ENCODE assay signal across 27 cellular contexts in the genomic region with DNA sequence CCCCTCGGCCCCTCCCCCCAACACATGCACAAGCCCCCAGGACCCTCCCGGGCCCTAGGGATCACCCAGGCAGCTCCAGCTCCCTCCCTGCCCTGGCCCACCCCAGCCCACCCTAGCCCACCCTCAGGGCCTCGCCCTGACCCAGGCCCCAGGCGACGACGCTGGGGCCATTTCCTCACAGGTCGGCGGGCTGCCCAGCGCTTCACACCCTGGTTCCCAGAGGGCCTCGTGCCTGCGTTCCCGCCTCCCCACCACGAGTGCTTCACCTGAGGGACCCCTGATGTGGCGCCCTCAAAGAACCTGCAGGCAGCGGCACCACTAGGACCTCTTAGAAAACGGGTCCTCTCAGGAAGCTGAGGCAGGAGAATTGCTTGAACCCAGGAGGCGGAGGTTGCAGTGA. TPM values are rescaled to one million over a fixed set of nuclear protein-coding genes. Genes with fewer than 3 reads are reported as not detected.
DNase-seq lines count a peak whose midpoint lies in the region; ATAC-seq and TF ChIP-seq lines count a peak whose summit lies in the region.
"Had no signal": no experiment of that assay in that cellular context is flagged by ENCODE, and none has a peak within 500 bp of the region (broad histone marks: within the 10 kb centered on the region; RNA-seq: fewer than 3 reads in every experiment).

No MANE protein-coding gene starts in this region.

- H3K9me2 ChIP-seq in SK-N-SH, result no peaks in the 10 kb centered on the region

- H3F3A ChIP-seq in SK-N-SH (replicated peaks; ENCODE audit: insufficient read depth), result no peaks in the 10 kb centered on the region

- H3K9me3 ChIP-seq in SK-N-SH (no peaks in the 10 kb centered on the region), osteoblast (ENCODE audit: low read depth, low read length) (no peaks in the 10 kb centered on the region)
- H3K9me3 ChIP-seq: A549, BE2C had no signal

- H3K36me3 ChIP-seq in SK-N-SH (replicated peaks in 1 of 2; ENCODE audit: control insufficient read depth in 1 of 2, insufficient read depth in 2 of 2, low read length in 1 of 2) (no peaks in the 10 kb centered on the region), osteoblast (ENCODE audit: insufficient read depth, low read length) (no peaks in the 10 kb centered on the region)
- H3K36me3 ChIP-seq: BE2C, BLaER1 had no signal

- no peak overlapping the region for H3K9ac ChIP-seq in SK-N-SH
- H3K9ac ChIP-seq: BLaER1 had no signal

- CTCF ChIA-PET in SK-N-SH (lab: Yijun Ruan, JAX), result no interaction called here

- H3K4me1 ChIP-seq in SK-N-SH (ENCODE audit: control insufficient read depth in 1 of 2, insufficient read depth in 2 of 2, low read depth in 1 of 2, low read length in 1 of 2), result no peaks in the 10 kb centered on the region
- H3K4me1 ChIP-seq in osteoblast (ENCODE audit: insufficient read depth, low read length), result no peaks in the 10 kb centered on the region
- H3K4me1 ChIP-seq: A549, BE2C, BLaER1 had no signal

- ATAC-seq in SK-N-SH treated with all-trans-retinoic acid at 6 μM for 48 hours, result no peak
- ATAC-seq in HG03342 (IDR thresholded peaks at IDR 0.05; ENCODE audit: unreplicated experiment), result no peak
- ATAC-seq: A549, GM12878 had no signal

- H2AFZ ChIP-seq in SK-N-SH (ENCODE audit: low read depth) (no peak overlapping the region), osteoblast (ENCODE audit: low read length) (no peak overlapping the region)

- POLR2A ChIA-PET in SK-N-SH (lab: Yijun Ruan, JAX), result no interaction called here

- H4K20me1 ChIP-seq in SK-N-SH (ENCODE audit: insufficient read depth) (no peaks in the 10 kb centered on the region), osteoblast (ENCODE audit: insufficient read depth, low read length) (no peaks in the 10 kb centered on the region)
- H4K20me1 ChIP-seq: BLaER1 had no signal

- no peak overlapping the region for H3K27ac ChIP-seq in SK-N-SH (ENCODE audit: low read depth in 2 of 2, low read length in 1 of 2)
- H3K27ac ChIP-seq in osteoblast (ENCODE audit: low read depth, low read length), result no peak overlapping the region
- H3K27ac ChIP-seq: 22Rv1, A549, BLaER1 had no signal

- 49% methylated on average over 7 of the region's 17 CpGs for WGBS in SK-N-SH (ENCODE audit: low lambda C conversion rate)

- no peak for TF ChIP-seq RAD21 in SK-N-SH (IDR thresholded peaks at IDR 0.05; ENCODE audit: low read length)

- TF ChIP-seq EP300 in SK-N-SH (IDR thresholded peaks at IDR 0.05; ENCODE audit: borderline replicate concordance in 1 of 2, low read depth in 1 of 2, low read length in 1 of 2), result no peak

- in situ Hi-C loops in ACHN (cut with HindIII; ENCODE audit: low pct_ligation_motif_present, low pct_unique_long_range_greater_than_20kb, low sequenced_read_pairs), result no loop called here

- TF ChIP-seq CTCF in SK-N-SH (IDR thresholded peaks at IDR 0.05) (no peak), osteoblast (IDR thresholded peaks at IDR 0.05; ENCODE audit: extremely low read depth, low read depth, low read length) (no peak)

- no peak overlapping the region for H3K4me3 ChIP-seq in SK-N-SH (ENCODE audit: low read depth in 2 of 2, low read length in 1 of 2)
- no peak overlapping the region for H3K4me3 ChIP-seq in osteoblast (ENCODE audit: insufficient read depth, low read length)
- H3K4me3 ChIP-seq: A549, BLaER1, GM12878 had no signal

- H3K4me2 ChIP-seq in SK-N-SH (no peak overlapping the region), osteoblast (ENCODE audit: insufficient read depth, low read length) (no peak overlapping the region)
- H3K4me2 ChIP-seq: A549, BLaER1 had no signal

- DNase-seq in SK-N-SH, result peak; percentile 4
- peak; percentile 47 for DNase-seq in osteoblast (ENCODE audit: insufficient read length, low spot score, missing footprints)
- DNase-seq in ACHN, result no peak
- DNase-seq: BE2C; C1 segment of cervical spinal cord; CD4-positive, alpha-beta memory T cell; CD4-positive, CD25-positive, alpha-beta regulatory T cell; CD8-positive, alpha-beta memory T cell; COR-L47; DMS 273 treated with DMSO at 0.1 percent for 48 hours; DMS153; DMS53; DMS79; DND-41; EL; GDM1 had no signal

- H3K27me3 ChIP-seq in SK-N-SH (ENCODE audit: insufficient read depth) (no peaks in the 10 kb centered on the region), osteoblast (ENCODE audit: insufficient read depth, low read length) (no peaks in the 10 kb centered on the region)
- H3K27me3 ChIP-seq: BE2C, BLaER1 had no signal

- H3K79me2 ChIP-seq in SK-N-SH (ENCODE audit: insufficient read depth), result no peaks in the 10 kb centered on the region
- no peaks in the 10 kb centered on the region for H3K79me2 ChIP-seq in osteoblast (ENCODE audit: insufficient read depth, low read length)

TF ChIP-seq in SK-N-SH, 30 proteins besides CTCF, POLR2A, EP300 and RAD21 (continues in another document):
- TF ChIP-seq, protein P1, sequence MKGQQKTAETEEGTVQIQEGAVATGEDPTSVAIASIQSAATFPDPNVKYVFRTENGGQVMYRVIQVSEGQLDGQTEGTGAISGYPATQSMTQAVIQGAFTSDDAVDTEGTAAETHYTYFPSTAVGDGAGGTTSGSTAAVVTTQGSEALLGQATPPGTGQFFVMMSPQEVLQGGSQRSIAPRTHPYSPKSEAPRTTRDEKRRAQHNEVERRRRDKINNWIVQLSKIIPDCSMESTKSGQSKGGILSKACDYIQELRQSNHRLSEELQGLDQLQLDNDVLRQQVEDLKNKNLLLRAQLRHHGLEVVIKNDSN (IDR thresholded peaks at IDR 0.05; ENCODE audit: borderline replicate concordance, low read depth), result no peak
- TF ChIP-seq TEAD4 (IDR thresholded peaks at IDR 0.05; ENCODE audit: borderline replicate concordance, insufficient read depth) (no peak), EZH2phosphoT487 (IDR thresholded peaks at IDR 0.05; ENCODE audit: borderline replicate concordance, low read depth) (no peak), POLR2AphosphoS5 (IDR thresholded peaks at IDR 0.05; ENCODE audit: low read depth, low read length) (no peak), NRF1 (IDR thresholded peaks at IDR 0.05; ENCODE audit: low read depth, low read length) (no peak)

TF ChIP-seq in SK-N-SH treated with all-trans-retinoic acid at 6 μM for 48 hours, 23 proteins besides CTCF, POLR2A, EP300 and RAD21:
- TF ChIP-seq GLIS3 (CRISPR knock-in tag; IDR thresholded peaks at IDR 0.05) (no peak), TOX (CRISPR knock-in tag; IDR thresholded peaks at IDR 0.05; ENCODE audit: borderline replicate concordance) (no peak), TCF4 (CRISPR knock-in tag; IDR thresholded peaks at IDR 0.05; ENCODE audit: borderline replicate concordance) (no peak), ZNF70 (CRISPR knock-in tag; IDR thresholded peaks at IDR 0.05) (no peak), CSDC2 (CRISPR knock-in tag; IDR thresholded peaks at IDR 0.05) (no peak), PPARA (CRISPR knock-in tag; IDR thresholded peaks at IDR 0.05; ENCODE audit: borderline replicate concordance) (no peak), ZFP30 (CRISPR knock-in tag; IDR thresholded peaks at IDR 0.05) (no peak), BACH2 (CRISPR knock-in tag; IDR thresholded peaks at IDR 0.05; ENCODE audit: borderline replicate concordance) (no peak), ZFP3 (CRISPR knock-in tag; IDR thresholded peaks at IDR 0.05) (no peak)
- TF ChIP-seq, protein P2, sequence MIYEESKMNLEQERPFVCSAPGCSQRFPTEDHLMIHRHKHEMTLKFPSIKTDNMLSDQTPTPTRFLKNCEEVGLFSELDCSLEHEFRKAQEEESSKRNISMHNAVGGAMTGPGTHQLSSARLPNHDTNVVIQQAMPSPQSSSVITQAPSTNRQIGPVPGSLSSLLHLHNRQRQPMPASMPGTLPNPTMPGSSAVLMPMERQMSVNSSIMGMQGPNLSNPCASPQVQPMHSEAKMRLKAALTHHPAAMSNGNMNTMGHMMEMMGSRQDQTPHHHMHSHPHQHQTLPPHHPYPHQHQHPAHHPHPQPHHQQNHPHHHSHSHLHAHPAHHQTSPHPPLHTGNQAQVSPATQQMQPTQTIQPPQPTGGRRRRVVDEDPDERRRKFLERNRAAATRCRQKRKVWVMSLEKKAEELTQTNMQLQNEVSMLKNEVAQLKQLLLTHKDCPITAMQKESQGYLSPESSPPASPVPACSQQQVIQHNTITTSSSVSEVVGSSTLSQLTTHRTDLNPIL (CRISPR knock-in tag; IDR thresholded peaks at IDR 0.05; ENCODE audit: low read depth), result no peak
- TF ChIP-seq, protein P3, sequence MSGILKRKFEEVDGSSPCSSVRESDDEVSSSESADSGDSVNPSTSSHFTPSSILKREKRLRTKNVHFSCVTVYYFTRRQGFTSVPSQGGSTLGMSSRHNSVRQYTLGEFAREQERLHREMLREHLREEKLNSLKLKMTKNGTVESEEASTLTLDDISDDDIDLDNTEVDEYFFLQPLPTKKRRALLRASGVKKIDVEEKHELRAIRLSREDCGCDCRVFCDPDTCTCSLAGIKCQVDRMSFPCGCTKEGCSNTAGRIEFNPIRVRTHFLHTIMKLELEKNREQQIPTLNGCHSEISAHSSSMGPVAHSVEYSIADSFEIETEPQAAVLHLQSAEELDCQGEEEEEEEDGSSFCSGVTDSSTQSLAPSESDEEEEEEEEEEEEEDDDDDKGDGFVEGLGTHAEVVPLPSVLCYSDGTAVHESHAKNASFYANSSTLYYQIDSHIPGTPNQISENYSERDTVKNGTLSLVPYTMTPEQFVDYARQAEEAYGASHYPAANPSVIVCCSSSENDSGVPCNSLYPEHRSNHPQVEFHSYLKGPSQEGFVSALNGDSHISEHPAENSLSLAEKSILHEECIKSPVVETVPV (CRISPR knock-in tag; IDR thresholded peaks at IDR 0.05), result no peak

RNA-seq across cellular contexts. Expression of gene FAM9B, which starts 0.3 kb away (rescaled TPM):
- polyA plus RNA-seq in SK-N-SH (2012; rRNA removed), result 0.03 and 0.06 TPM in 2 replicates
- 0.06 and 0.09 TPM in 2 replicates for polyA plus RNA-seq in SK-N-SH (2012; cell fraction: cytosol; rRNA removed)
- 0.21 and 0.34 TPM in 2 replicates for polyA plus RNA-seq in SK-N-SH (2012; cell fraction: nucleus; rRNA removed)
- not detected in 2 replicates for total RNA-seq in osteoblast
- total RNA-seq: A172; CD4-positive, alpha-beta memory T cell; CD4-positive, CD25-positive, alpha-beta regulatory T cell; CD8-positive, alpha-beta memory T cell; Daoy; G401; GM12878 had no signal
- polyA plus RNA-seq: A549; AG04450; CD14-positive monocyte; CD4-positive, alpha-beta memory T cell; CD4-positive, CD25-positive, alpha-beta regulatory T cell; CD8-positive, alpha-beta memory T cell; GM12878 had no signal
